In the genomic region with DNA sequence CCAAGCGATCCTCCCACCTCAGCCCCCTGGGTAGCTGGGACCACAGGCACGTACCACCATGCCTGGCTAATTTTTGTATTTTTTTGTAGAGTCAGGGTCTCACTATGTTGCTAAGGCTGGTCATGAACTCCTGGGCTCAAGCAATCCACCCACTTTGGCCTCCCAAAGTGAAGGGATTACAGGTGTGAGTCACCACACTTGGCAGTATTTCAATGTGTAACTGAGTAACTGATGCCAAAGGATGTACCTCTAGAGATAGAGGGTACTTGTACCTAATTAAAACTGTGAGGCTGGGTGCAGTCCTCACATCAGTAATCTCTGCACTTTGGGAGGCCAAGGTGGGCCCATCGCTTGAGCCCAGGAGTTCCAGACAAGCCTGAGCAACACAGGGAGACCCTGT, we compare ENCODE assay signal across 14 cellular contexts.
"Had no signal": no experiment of that assay in that cellular context is flagged by ENCODE, and none has a peak within 500 bp of the region (broad histone marks: within the 10 kb centered on the region; RNA-seq: fewer than 3 reads in every experiment).

No MANE protein-coding gene starts in this region.

- H3K4me3 ChIP-seq: dorsolateral prefrontal cortex, esophagus squamous epithelium, gastroesophageal sphincter, psoas muscle, upper lobe of left lung had no signal

- H3K4me3 Mint-ChIP-seq: activated naive CD8-positive, alpha-beta T cell had no signal

- H3K36me3 ChIP-seq: gastroesophageal sphincter had no signal

- H3K27me3 Mint-ChIP-seq: activated naive CD8-positive, alpha-beta T cell had no signal

- H3K27ac ChIP-seq: esophagus squamous epithelium, gastroesophageal sphincter, psoas muscle, upper lobe of left lung had no signal

- H3K9me3 ChIP-seq: esophagus squamous epithelium, gastroesophageal sphincter, psoas muscle, upper lobe of left lung had no signal

- ATAC-seq: activated CD4-positive, CD25-positive, alpha-beta regulatory T cell treated with anti-CD3 and anti-CD28 coated beads, Interleukin-2, amount 50 U/mL, for 24 hours; gastroesophageal sphincter; left ventricle myocardium superior; sciatic nerve had no signal

- H3K27ac Mint-ChIP-seq: activated naive CD8-positive, alpha-beta T cell had no signal

- H3K4me1 ChIP-seq: esophagus squamous epithelium, gastroesophageal sphincter, psoas muscle, upper lobe of left lung had no signal

- DNase-seq: activated CD4-positive, alpha-beta T cell treated with anti-CD3 and anti-CD28 coated beads, Interleukin-2, amount 50 U/mL, for 48 hours; activated gamma-delta T cell; activated T-cell treated with anti-CD3 and anti-CD28 coated beads, Interleukin-2, amount 50 U/mL, for 48 hours; dorsolateral prefrontal cortex; esophagus squamous epithelium; left ventricle myocardium superior; psoas muscle; stimulated activated CD4-positive, alpha-beta T cell treated with anti-CD3 and anti-CD28 coated beads, Interleukin-12 subunit alpha, Interleukin-12 subunit beta, amount 100 ng/mL, for 4 hours; stimulated activated naive CD4-positive, alpha-beta T cell; upper lobe of left lung had no signal

- H3K27me3 ChIP-seq: dorsolateral prefrontal cortex, esophagus squamous epithelium, gastroesophageal sphincter, upper lobe of left lung had no signal
